In genomic region chr1:206581114-206581497, GRCh38 we compare ENCODE assay signal across 8 cellular contexts. TPM values are rescaled to one million over a fixed set of nuclear protein-coding genes. Genes with fewer than 3 reads are reported as not detected.
DNase-seq lines count a peak whose midpoint lies in the region; ATAC-seq and TF ChIP-seq lines count a peak whose summit lies in the region.
"Not testable (repeated sequence)": the region's sequence is repeated elsewhere in the genome, so short reads cannot be mapped to it uniquely, and the experiment has no call there.

No MANE protein-coding gene starts in this region.

- not testable (repeated sequence) for H3K9me3 Mint-ChIP-seq in activated CD4-positive, alpha-beta memory T cell treated with anti-CD3 and anti-CD28 coated beads for 36 hours; activated T-helper 1 cell treated with anti-CD3 and anti-CD28 coated beads, Interleukin-12 subunit alpha, Interleukin-12 subunit beta, Interleukin-2, Interleukin-4 antibody, amounts not matched to agents 30 ng/mL and 10 ng/mL and 1 ng/mL, durations not matched to agents 14 hours and 24 hours and 36 hours; activated naive CD8-positive, alpha-beta T cell treated with anti-CD3 and anti-CD28 coated beads, Interleukin-2, amount 50 U/mL, for 24 hours

- H2AFZ ChIP-seq in OCI-LY1 (ENCODE audit: low read length): not testable (repeated sequence)

- not testable (repeated sequence) for H3K9me2 ChIP-seq in OCI-LY1 (ENCODE audit: low read depth, low read length)

- peak overlapping the region; percentile 99 for H3K27ac Mint-ChIP-seq in activated CD4-positive, alpha-beta memory T cell treated with anti-CD3 and anti-CD28 coated beads for 36 hours
- H3K27ac Mint-ChIP-seq in activated T-helper 1 cell treated with anti-CD3 and anti-CD28 coated beads, Interleukin-12 subunit alpha, Interleukin-12 subunit beta, Interleukin-2, Interleukin-4 antibody, amounts not matched to agents 30 ng/mL and 10 ng/mL and 1 ng/mL, durations not matched to agents 14 hours and 24 hours and 36 hours: peak overlapping the region; percentile 100
- peak overlapping the region; percentile 100 for H3K27ac Mint-ChIP-seq in activated naive CD8-positive, alpha-beta T cell treated with anti-CD3 and anti-CD28 coated beads, Interleukin-2, amount 50 U/mL, for 24 hours

- in situ Hi-C loops in gastrocnemius medialis (cut with MboI; ENCODE audit: low sequenced_read_pairs in 4 of 4): loop anchor here (5.0 to 10.0 kb wide), 4 partner anchors 34 to 96 kb away; no protein-coding TSS in a partner anchor

- DNase-seq in activated CD4-positive, alpha-beta memory T cell treated with anti-CD3 and anti-CD28 coated beads for 36 hours; activated T-helper 1 cell treated with anti-CD3 and anti-CD28 coated beads, Interleukin-12 subunit alpha, Interleukin-12 subunit beta, Interleukin-2, Interleukin-4 antibody, amounts not matched to agents 30 ng/mL and 10 ng/mL and 1 ng/mL, durations not matched to agents 14 hours and 24 hours and 36 hours (ENCODE audit: low spot score); activated naive CD8-positive, alpha-beta T cell treated with anti-CD3 and anti-CD28 coated beads, Interleukin-2, amount 50 U/mL, for 24 hours; right lobe of liver; gastrocnemius medialis: not testable (repeated sequence)
- DNase-seq in suprapubic skin (ENCODE audit: low spot score in 2 of 2): peak in 1 of 2 donors; percentile 33

- H3K4me1 Mint-ChIP-seq in activated CD4-positive, alpha-beta memory T cell treated with anti-CD3 and anti-CD28 coated beads for 36 hours (ENCODE audit: low read depth): peaks cover 95% of the 10 kb centered on the region
- peaks cover 95% of the 10 kb centered on the region for H3K4me1 Mint-ChIP-seq in activated T-helper 1 cell treated with anti-CD3 and anti-CD28 coated beads, Interleukin-12 subunit alpha, Interleukin-12 subunit beta, Interleukin-2, Interleukin-4 antibody, amounts not matched to agents 30 ng/mL and 10 ng/mL and 1 ng/mL, durations not matched to agents 14 hours and 24 hours and 36 hours (ENCODE audit: low read depth)
- H3K4me1 Mint-ChIP-seq in activated naive CD8-positive, alpha-beta T cell treated with anti-CD3 and anti-CD28 coated beads, Interleukin-2, amount 50 U/mL, for 24 hours: peaks cover 96% of the 10 kb centered on the region

- H3F3A ChIP-seq in OCI-LY1 (ENCODE audit: insufficient read depth, low read length): not testable (repeated sequence)

- H3K4me3 Mint-ChIP-seq in activated CD4-positive, alpha-beta memory T cell treated with anti-CD3 and anti-CD28 coated beads for 36 hours: peak overlapping the region; percentile 73
- H3K4me3 Mint-ChIP-seq in activated T-helper 1 cell treated with anti-CD3 and anti-CD28 coated beads, Interleukin-12 subunit alpha, Interleukin-12 subunit beta, Interleukin-2, Interleukin-4 antibody, amounts not matched to agents 30 ng/mL and 10 ng/mL and 1 ng/mL, durations not matched to agents 14 hours and 24 hours and 36 hours: peak overlapping the region; percentile 85
- peak overlapping the region; percentile 58 for H3K4me3 Mint-ChIP-seq in activated naive CD8-positive, alpha-beta T cell treated with anti-CD3 and anti-CD28 coated beads, Interleukin-2, amount 50 U/mL, for 24 hours

- H3K36me3 ChIP-seq in BLaER1 (peaks cover 79% of the 10 kb centered on the region), OCI-LY1 (ENCODE audit: insufficient read depth, low read length) (peaks cover 31% of the 10 kb centered on the region), right lobe of liver (peaks cover 0 to 27% (median 12%) of the 10 kb centered on the region in 4 donors), suprapubic skin (peaks cover 12% of the 10 kb centered on the region)
- H3K36me3 ChIP-seq in gastrocnemius medialis: not testable (repeated sequence)

- not testable (repeated sequence) for ATAC-seq in activated naive CD8-positive, alpha-beta T cell treated with anti-CD3 and anti-CD28 coated beads, Interleukin-2, amount 50 U/mL, for 24 hours; right lobe of liver; gastrocnemius medialis

- H3K9me3 ChIP-seq in BLaER1; OCI-LY1 (ENCODE audit: low read length); right lobe of liver; gastrocnemius medialis; suprapubic skin: not testable (repeated sequence)

- TF ChIP-seq EP300 in suprapubic skin (IDR thresholded peaks at IDR 0.05): not testable (repeated sequence)

- TF ChIP-seq POLR2A in right lobe of liver (IDR thresholded peaks at IDR 0.05); gastrocnemius medialis (IDR thresholded peaks at IDR 0.05); suprapubic skin (IDR thresholded peaks at IDR 0.05): not testable (repeated sequence)

- H4K20me1 ChIP-seq in BLaER1: peaks cover 100% of the 10 kb centered on the region
- not testable (repeated sequence) for H4K20me1 ChIP-seq in OCI-LY1 (ENCODE audit: insufficient read depth, low read length)

- H3K9ac ChIP-seq in BLaER1: peak overlapping the region; percentile 73; the same call in 1 of the 2 replicates
- H3K9ac ChIP-seq in OCI-LY1 (ENCODE audit: low read length): not testable (repeated sequence)

- TF ChIP-seq CTCF in OCI-LY1 (IDR thresholded peaks at IDR 0.05; ENCODE audit: low read length); right lobe of liver (IDR thresholded peaks at IDR 0.05); gastrocnemius medialis (IDR thresholded peaks at IDR 0.05 in 4 of 5, conservative IDR thresholded peaks at IDR 0.05 in 1 of 5); suprapubic skin (IDR thresholded peaks at IDR 0.05): not testable (repeated sequence)

- WGBS in right lobe of liver (ENCODE audit: insufficient coverage, low coverage, low lambda C conversion rate, missing lambda C conversion rate): 85% methylated on average over 6 of the region's 7 CpGs
- WGBS in suprapubic skin: 82% methylated on average over 7 of the region's 7 CpGs

- not testable (repeated sequence) for H3K4me3 ChIP-seq in BLaER1; OCI-LY1 (ENCODE audit: low read depth, low read length, poor library complexity, severe bottlenecking); right lobe of liver; gastrocnemius medialis; suprapubic skin

- not testable (repeated sequence) for H3K79me2 ChIP-seq in OCI-LY1 (ENCODE audit: insufficient read depth, low read length)

- H3K36me3 Mint-ChIP-seq in activated CD4-positive, alpha-beta memory T cell treated with anti-CD3 and anti-CD28 coated beads for 36 hours: peaks cover 88% of the 10 kb centered on the region
- peaks cover 76% of the 10 kb centered on the region for H3K36me3 Mint-ChIP-seq in activated T-helper 1 cell treated with anti-CD3 and anti-CD28 coated beads, Interleukin-12 subunit alpha, Interleukin-12 subunit beta, Interleukin-2, Interleukin-4 antibody, amounts not matched to agents 30 ng/mL and 10 ng/mL and 1 ng/mL, durations not matched to agents 14 hours and 24 hours and 36 hours (ENCODE audit: low read depth)
- H3K36me3 Mint-ChIP-seq in activated naive CD8-positive, alpha-beta T cell treated with anti-CD3 and anti-CD28 coated beads, Interleukin-2, amount 50 U/mL, for 24 hours (ENCODE audit: low read depth): peaks cover 73% of the 10 kb centered on the region

- H3K27ac ChIP-seq in BLaER1 (peak overlapping the region; percentile 79), OCI-LY1 (ENCODE audit: low read depth, low read length, poor library complexity, severe bottlenecking) (peak overlapping the region; percentile 53), right lobe of liver (peak overlapping the region in 2 of 3 donors; percentile 55 to 61), gastrocnemius medialis (peak overlapping the region in 3 of 4 donors; percentile 60 to 79 (median 75)), suprapubic skin (peak overlapping the region; percentile 57)

- peak overlapping the region; percentile 90 for H3K4me2 ChIP-seq in BLaER1
- not testable (repeated sequence) for H3K4me2 ChIP-seq in OCI-LY1 (ENCODE audit: low read length)

- CTCF ChIA-PET in activated CD4-positive, alpha-beta memory T cell treated with anti-CD3 and anti-CD28 coated beads for 36 hours (lab: Charles Lee): interaction anchor here (0.8 to 19.0 kb wide), 9 partner anchors 8 to 111 kb away, joined by 3 to 588 read pairs (median 6); partner anchors contain the start of genes IKBKE and RASSF5

- intact Hi-C loops in activated CD4-positive, alpha-beta memory T cell treated with anti-CD3 and anti-CD28 coated beads for 36 hours (cut with micrococcal nuclease); activated T-helper 1 cell treated with anti-CD3 and anti-CD28 coated beads, Interleukin-12 subunit alpha, Interleukin-12 subunit beta, Interleukin-2, Interleukin-4 antibody, amounts not matched to agents 30 ng/mL and 10 ng/mL and 1 ng/mL, durations not matched to agents 14 hours and 24 hours and 36 hours (cut with micrococcal nuclease); gastrocnemius medialis (cut with DNase I; ENCODE audit: low total_unique reads): not testable (repeated sequence)
- intact Hi-C loops in right lobe of liver (cut with DNase I): loop anchor here in 1 of 2 donors (5.0 kb wide), 1 partner anchor 89 kb away; no protein-coding TSS in a partner anchor

- H3K27me3 ChIP-seq in BLaER1; OCI-LY1 (ENCODE audit: insufficient read depth, low read length); right lobe of liver; gastrocnemius medialis; suprapubic skin: not testable (repeated sequence)

- H3K27me3 Mint-ChIP-seq in activated CD4-positive, alpha-beta memory T cell treated with anti-CD3 and anti-CD28 coated beads for 36 hours; activated T-helper 1 cell treated with anti-CD3 and anti-CD28 coated beads, Interleukin-12 subunit alpha, Interleukin-12 subunit beta, Interleukin-2, Interleukin-4 antibody, amounts not matched to agents 30 ng/mL and 10 ng/mL and 1 ng/mL, durations not matched to agents 14 hours and 24 hours and 36 hours (ENCODE audit: insufficient read depth); activated naive CD8-positive, alpha-beta T cell treated with anti-CD3 and anti-CD28 coated beads, Interleukin-2, amount 50 U/mL, for 24 hours: not testable (repeated sequence)

- H3K4me1 ChIP-seq in BLaER1 (peaks cover 76% of the 10 kb centered on the region), OCI-LY1 (ENCODE audit: insufficient read depth, low read length, severe bottlenecking) (peaks cover 26% of the 10 kb centered on the region), gastrocnemius medialis (peaks cover 14 to 26% of the 10 kb centered on the region in 2 donors), suprapubic skin (peaks cover 51% of the 10 kb centered on the region)
- not testable (repeated sequence) for H3K4me1 ChIP-seq in right lobe of liver

- POLR2A ChIA-PET in activated CD4-positive, alpha-beta memory T cell treated with anti-CD3 and anti-CD28 coated beads for 36 hours (lab: Charles Lee): interaction anchor here (1.3 to 12.0 kb wide), 5 partner anchors 11 to 59 kb away, joined by 3 to 546 read pairs (median 12); no protein-coding TSS in a partner anchor

RNA-seq across cellular contexts. Expression of gene EIF2D, which starts 31.2 kb away (rescaled TPM):
- total RNA-seq in activated CD4-positive, alpha-beta memory T cell treated with anti-CD3 and anti-CD28 coated beads for 36 hours: 10 to 100 TPM; 84.6 to 87.5 TPM
- 89.1 and 101 TPM in 2 replicates for total RNA-seq in activated T-helper 1 cell treated with anti-CD3 and anti-CD28 coated beads, Interleukin-12 subunit alpha, Interleukin-12 subunit beta, Interleukin-2, Interleukin-4 antibody, amounts not matched to agents 30 ng/mL and 10 ng/mL and 1 ng/mL, durations not matched to agents 14 hours and 24 hours and 36 hours
- 10 to 100 TPM; 18.4 to 29.3 (median 24.4) TPM for total RNA-seq in right lobe of liver
- 10 to 100 TPM; 23.7 to 61.2 (median 38.6) TPM for total RNA-seq in gastrocnemius medialis
- total RNA-seq in suprapubic skin: 10 to 100 TPM; 55.0 to 69.1 (median 61.1) TPM

RNA-seq across cellular contexts. Expression of gene DYRK3, which starts 54.2 kb away (rescaled TPM):
- total RNA-seq in activated CD4-positive, alpha-beta memory T cell treated with anti-CD3 and anti-CD28 coated beads for 36 hours: 10 to 100 TPM; 10.1 to 11.4 TPM
- 22.1 and 23.3 TPM in 2 replicates for total RNA-seq in activated T-helper 1 cell treated with anti-CD3 and anti-CD28 coated beads, Interleukin-12 subunit alpha, Interleukin-12 subunit beta, Interleukin-2, Interleukin-4 antibody, amounts not matched to agents 30 ng/mL and 10 ng/mL and 1 ng/mL, durations not matched to agents 14 hours and 24 hours and 36 hours
- total RNA-seq in right lobe of liver (1 to 10 TPM; 2.8 to 5.6 (median 4.0) TPM), gastrocnemius medialis (1 to 10 TPM in 2 of 4 donors, under 1 TPM in 2; 0.85 to 1.8 (median 1.0) TPM), suprapubic skin (1 to 10 TPM; 2.2 to 4.7 (median 4.1) TPM)
